ENCODE assay signal across 9 cellular contexts in genomic region chr9:91359734-91360470, GRCh38. TPM values are rescaled to one million over a fixed set of nuclear protein-coding genes. Genes with fewer than 3 reads are reported as not detected.
A peak's percentile ranks its signal among the peaks of the same experiment; 100 is the strongest.
DNase-seq lines count a peak whose midpoint lies in the region; ATAC-seq, FAIRE-seq and TF ChIP-seq lines count a peak whose summit lies in the region.
"Had no signal": no experiment of that assay in that cellular context is flagged by ENCODE, and none has a peak within 500 bp of the region (broad histone marks: within the 10 kb centered on the region; RNA-seq: fewer than 3 reads in every experiment).

No MANE protein-coding gene starts in this region.

- ATAC-seq in activated CD8-positive, alpha-beta T cell treated with anti-CD3 and anti-CD28 coated beads, Interleukin-2, amount 10 ng/mL, durations not matched to agents 7 days and 5 days, result no peak

- peak overlapping the region; percentile 88 for H3K27ac ChIP-seq in cardiac muscle cell
- H3K27ac ChIP-seq in right atrium auricular region, result no peak overlapping the region
- H3K27ac ChIP-seq in thymus (ENCODE audit: low read depth), result no peak overlapping the region

- POLR2A ChIA-PET in activated CD8-positive, alpha-beta T cell treated with anti-CD3 and anti-CD28 coated beads, Interleukin-2, amount 10 ng/mL, durations not matched to agents 7 days and 5 days (lab: Charles Lee), result interaction anchor here (1.0 to 6.5 kb wide), 6 partner anchors 13 to 209 kb away, joined by 3 to 43 read pairs (median 5); partner anchors contain the start of gene NFIL3

- no peaks in the 10 kb centered on the region for H3K9me3 ChIP-seq in cardiac muscle cell (ENCODE audit: low read depth)
- H3K9me3 ChIP-seq in right atrium auricular region, result no peaks in the 10 kb centered on the region
- H3K9me3 ChIP-seq in thymus (ENCODE audit: control insufficient read depth), result peaks cover 2% of the 10 kb centered on the region

- H3K36me3 Mint-ChIP-seq in activated CD8-positive, alpha-beta T cell treated with anti-CD3 and anti-CD28 coated beads, Interleukin-2, amount 10 ng/mL, durations not matched to agents 7 days and 5 days (ENCODE audit: low read depth), result peaks cover 33% of the 10 kb centered on the region

- DNase-seq in cardiac muscle cell (ENCODE audit: low read depth in 1 of 2, low spot score in 1 of 2) (no peak), right atrium auricular region (ENCODE audit: low spot score) (no peak), inferior parietal cortex (ENCODE audit: extremely low spot score) (peak; percentile 17), foreskin melanocyte (no peak), NCI-H1436 treated with DMSO at 0.1 percent for 48 hours (lab: John Stamatoyannopoulos, UW) (no peak), urothelium cell line (ENCODE audit: low spot score) (no peak)
- DNase-seq in activated CD8-positive, alpha-beta T cell treated with anti-CD3 and anti-CD28 coated beads, Interleukin-2, amount 10 ng/mL, durations not matched to agents 7 days and 5 days, result no peak

- H3K4me1 ChIP-seq in cardiac muscle cell (ENCODE audit: low read depth), result peaks cover 10% of the 10 kb centered on the region
- peaks cover 0 to 23% of the 10 kb centered on the region in 2 donors for H3K4me1 ChIP-seq in right atrium auricular region
- peaks cover 9% of the 10 kb centered on the region for H3K4me1 ChIP-seq in thymus (ENCODE audit: control insufficient read depth, insufficient read depth, low read length)

- CTCF ChIA-PET in activated CD8-positive, alpha-beta T cell treated with anti-CD3 and anti-CD28 coated beads, Interleukin-2, amount 10 ng/mL, durations not matched to agents 7 days and 5 days (lab: Charles Lee), result interaction anchor here (1.0 to 7.6 kb wide), 5 partner anchors 64 to 445 kb away, joined by 4 to 81 read pairs (median 6); partner anchors contain the start of gene NFIL3

- H3K4me1 Mint-ChIP-seq in activated CD8-positive, alpha-beta T cell treated with anti-CD3 and anti-CD28 coated beads, Interleukin-2, amount 10 ng/mL, durations not matched to agents 7 days and 5 days (ENCODE audit: low read depth), result peaks cover 51% of the 10 kb centered on the region

- peaks cover 1% of the 10 kb centered on the region for H3K9me3 Mint-ChIP-seq in activated CD8-positive, alpha-beta T cell treated with anti-CD3 and anti-CD28 coated beads, Interleukin-2, amount 10 ng/mL, durations not matched to agents 7 days and 5 days (ENCODE audit: insufficient read depth)

- no peak for FAIRE-seq in urothelium cell line (lab: Jason Lieb, UNC)
- FAIRE-seq: endometrium had no signal

- H3K27me3 ChIP-seq in cardiac muscle cell, result no peaks in the 10 kb centered on the region
- H3K27me3 ChIP-seq in right atrium auricular region, result no peaks in the 10 kb centered on the region
- no peaks in the 10 kb centered on the region for H3K27me3 ChIP-seq in thymus (ENCODE audit: control insufficient read depth, insufficient read depth)

- no peak for TF ChIP-seq CTCF in cardiac muscle cell (IDR thresholded peaks at IDR 0.05; ENCODE audit: low read depth, low read length)
- no peak for TF ChIP-seq CTCF in right atrium auricular region (IDR thresholded peaks at IDR 0.05)

- no peaks in the 10 kb centered on the region for H3K27me3 Mint-ChIP-seq in activated CD8-positive, alpha-beta T cell treated with anti-CD3 and anti-CD28 coated beads, Interleukin-2, amount 10 ng/mL, durations not matched to agents 7 days and 5 days (ENCODE audit: low read depth)

- peak overlapping the region; percentile 97 for H3K4me3 Mint-ChIP-seq in activated CD8-positive, alpha-beta T cell treated with anti-CD3 and anti-CD28 coated beads, Interleukin-2, amount 10 ng/mL, durations not matched to agents 7 days and 5 days

- H3K36me3 ChIP-seq in cardiac muscle cell, result peaks cover 7% of the 10 kb centered on the region
- peaks cover 6% of the 10 kb centered on the region for H3K36me3 ChIP-seq in right atrium auricular region
- no peaks in the 10 kb centered on the region for H3K36me3 ChIP-seq in thymus (ENCODE audit: control insufficient read depth, insufficient read depth)

- H3K4me3 ChIP-seq in cardiac muscle cell, result peak overlapping the region; percentile 89
- H3K4me3 ChIP-seq in right atrium auricular region, result peak overlapping the region in 1 of 2 donors; percentile 100
- H3K4me3 ChIP-seq in thymus (ENCODE audit: low read length), result peak overlapping the region; percentile 95

- peak overlapping the region; percentile 94 for H3K27ac Mint-ChIP-seq in activated CD8-positive, alpha-beta T cell treated with anti-CD3 and anti-CD28 coated beads, Interleukin-2, amount 10 ng/mL, durations not matched to agents 7 days and 5 days

- WGBS in thymus, result 93% methylated on average over 7 of the region's 7 CpGs

RNA-seq across cellular contexts. Expression of gene AUH, which starts 1.8 kb away (rescaled TPM):
- total RNA-seq in cardiac muscle cell, result 38.4 and 68.8 TPM in 2 replicates
- polyA plus RNA-seq in cardiac muscle cell, result 52.0 and 64.5 TPM in 2 replicates
- 10 to 100 TPM; 16.3 to 50.4 TPM for total RNA-seq in right atrium auricular region
- 10 to 100 TPM; 15.5 to 15.6 TPM for total RNA-seq in activated CD8-positive, alpha-beta T cell treated with anti-CD3 and anti-CD28 coated beads, Interleukin-2, amount 10 ng/mL, durations not matched to agents 7 days and 5 days
- 41.5 TPM for polyA plus RNA-seq in thymus
